Comparison of ENCODE assay signal across 3 cellular contexts in genomic region chr12:64608901-64609542, GRCh38.
TF ChIP-seq lines count a peak whose summit lies in the region.

No MANE protein-coding gene starts in this region.

TF ChIP-seq in IMR-90, 13 proteins besides CTCF, POLR2A, EP300 and RAD21:
- no peak for TF ChIP-seq MXI1 (IDR thresholded peaks at IDR 0.05; ENCODE audit: borderline replicate concordance, low read depth, low read length)
- no peak for TF ChIP-seq BHLHE40 (IDR thresholded peaks at IDR 0.05; ENCODE audit: low read depth, low read length)
- no peak for TF ChIP-seq CHD1 (IDR thresholded peaks at IDR 0.05; ENCODE audit: low read depth, low read length)
- no peak for TF ChIP-seq RCOR1 (IDR thresholded peaks at IDR 0.05; ENCODE audit: insufficient replicate concordance, low read length)
- no peak for TF ChIP-seq MAZ (IDR thresholded peaks at IDR 0.05; ENCODE audit: borderline replicate concordance, low read depth, low read length)
- peak; percentile 3; the same call in 1 of the 2 replicates for TF ChIP-seq SMC3 (IDR thresholded peaks at IDR 0.05; ENCODE audit: low read depth, low read length)
- TF ChIP-seq CEBPB (IDR thresholded peaks at IDR 0.05; ENCODE audit: low read depth, low read length): no peak
- TF ChIP-seq ELK1 (IDR thresholded peaks at IDR 0.05; ENCODE audit: borderline replicate concordance, low read depth, low read length): no peak
- no peak for TF ChIP-seq RFX5 (IDR thresholded peaks at IDR 0.05; ENCODE audit: low read depth, low read length)
- no peak for TF ChIP-seq NFE2L2 (IDR thresholded peaks at IDR 0.05; ENCODE audit: low read depth, low read length)
- peak; percentile 77 for TF ChIP-seq USF2 (IDR thresholded peaks at IDR 0.05; ENCODE audit: low read depth, low read length)
- TF ChIP-seq MAFK (IDR thresholded peaks at IDR 0.05; ENCODE audit: low read depth, low read length): no peak
- peak; percentile 24; the same call in 1 of the 2 replicates for TF ChIP-seq FOS (IDR thresholded peaks at IDR 0.05; ENCODE audit: low read depth, low read length)

TF ChIP-seq in SK-N-SH treated with all-trans-retinoic acid at 6 μM for 48 hours, 23 proteins besides CTCF, POLR2A, EP300 and RAD21:
- no peak for TF ChIP-seq CREB5 (CRISPR knock-in tag; IDR thresholded peaks at IDR 0.05; ENCODE audit: low read depth)
- TF ChIP-seq ARNTL (CRISPR knock-in tag; IDR thresholded peaks at IDR 0.05; ENCODE audit: borderline replicate concordance, low read depth): no peak
- no peak for TF ChIP-seq ESRRG (CRISPR knock-in tag; IDR thresholded peaks at IDR 0.05)
- TF ChIP-seq ISL1 (CRISPR knock-in tag; IDR thresholded peaks at IDR 0.05): no peak

TF ChIP-seq in K562, 482 proteins besides CTCF, POLR2A, EP300 and RAD21 (continues in another document):
- TF ChIP-seq HMG20A (CRISPR knock-in tag; conservative IDR thresholded peaks at IDR 0.05): no peak
- TF ChIP-seq ZBTB1 (CRISPR knock-in tag; IDR thresholded peaks at IDR 0.05; ENCODE audit: borderline replicate concordance, low read depth): no peak
- TF ChIP-seq RBM17 (IDR thresholded peaks at IDR 0.05; ENCODE audit: borderline replicate concordance, low read depth, low read length): no peak
- peak; percentile 75; the same call in 1 of the 2 replicates for TF ChIP-seq EHMT2 (IDR thresholded peaks at IDR 0.05)
- TF ChIP-seq MTA2 (IDR thresholded peaks at IDR 0.05; ENCODE audit: low read depth): no peak
- TF ChIP-seq RBBP5 (IDR thresholded peaks at IDR 0.05; ENCODE audit: borderline replicate concordance, insufficient read depth, low read length, poor library complexity, severe bottlenecking): peak; percentile 41
- TF ChIP-seq MLX (CRISPR knock-in tag; conservative IDR thresholded peaks at IDR 0.05): no peak
- TF ChIP-seq CHD4 (IDR thresholded peaks at IDR 0.05; ENCODE audit: insufficient read depth, insufficient replicate concordance, low read depth, low read length, poor library complexity, severe bottlenecking): no peak
- no peak for TF ChIP-seq GTF2A2 (tag; IDR thresholded peaks at IDR 0.05)
- TF ChIP-seq MYC (IDR thresholded peaks at IDR 0.05; ENCODE audit: low read depth, low read length): 0 out of 2 replicates have a peak, but pooled peaks have one; percentile 10
- no peak for TF ChIP-seq MYC (CRISPR knock-in tag; IDR thresholded peaks at IDR 0.05; ENCODE audit: borderline replicate concordance, low read depth)
- TF ChIP-seq CUX1 (CRISPR knock-in tag; IDR thresholded peaks at IDR 0.05): no peak
- TF ChIP-seq PRDM10 (IDR thresholded peaks at IDR 0.05; ENCODE audit: partially characterized antibody): no peak
- no peak for TF ChIP-seq PYGO2 (tag; IDR thresholded peaks at IDR 0.05)
- no peak for TF ChIP-seq PTBP1 (IDR thresholded peaks at IDR 0.05; ENCODE audit: low read depth, low read length)
- no peak for TF ChIP-seq MITF (IDR thresholded peaks at IDR 0.05)
- no peak for TF ChIP-seq LCOR (CRISPR knock-in tag; IDR thresholded peaks at IDR 0.05)
- no peak for TF ChIP-seq CLOCK (CRISPR knock-in tag; IDR thresholded peaks at IDR 0.05; ENCODE audit: borderline replicate concordance)
- TF ChIP-seq ZFPM2 (CRISPR knock-in tag; IDR thresholded peaks at IDR 0.05): no peak
- TF ChIP-seq BCLAF1 (IDR thresholded peaks at IDR 0.05; ENCODE audit: borderline replicate concordance in 1 of 2, control insufficient read depth in 1 of 2, low read depth in 2 of 2, low read length in 1 of 2): no peak
- no peak for TF ChIP-seq CEBPB (tag; IDR thresholded peaks at IDR 0.05)
- TF ChIP-seq POLR2G (IDR thresholded peaks at IDR 0.05; ENCODE audit: low read depth, low read length): 0 out of 2 replicates have a peak, but pooled peaks have one; percentile 4
- no peak for TF ChIP-seq ASH1L (IDR thresholded peaks at IDR 0.05; ENCODE audit: borderline replicate concordance, low read depth, partially characterized antibody)
- peak; percentile 73; the same call in 1 of the 2 replicates for TF ChIP-seq FOSL1 (tag; conservative IDR thresholded peaks at IDR 0.05)
